Comparison of ENCODE assay signal across 27 cellular contexts in genomic region chr13:41541142-41541938, GRCh38.
DNase-seq lines count a peak whose midpoint lies in the region; ATAC-seq and TF ChIP-seq lines count a peak whose summit lies in the region.
"Had no signal": no experiment of that assay in that cellular context is flagged by ENCODE, and none has a peak within 500 bp of the region (broad histone marks: within the 10 kb centered on the region; RNA-seq: fewer than 3 reads in every experiment).

No MANE protein-coding gene starts in this region.

- H3K36me3 ChIP-seq in psoas muscle (ENCODE audit: insufficient read depth in 1 of 2, low read depth in 1 of 2): no peaks in the 10 kb centered on the region
- H3K36me3 ChIP-seq in uterus: no peaks in the 10 kb centered on the region
- H3K36me3 ChIP-seq: SJCRH30 had no signal

- H3K27ac Mint-ChIP-seq in activated naive CD4-positive, alpha-beta T cell treated with anti-CD3 and anti-CD28 coated beads, Interleukin-2, amount 50 U/mL, for 24 hours: peak overlapping the region; percentile 46
- H3K27ac Mint-ChIP-seq in activated naive CD4-positive, alpha-beta T cell treated with anti-CD3 and anti-CD28 coated beads for 36 hours: no peak overlapping the region
- no peak overlapping the region for H3K27ac Mint-ChIP-seq in activated T-helper 17 cell treated with anti-CD3 and anti-CD28 coated beads, Interleukin-2, amount 50 U/mL, for 72 hours
- H3K27ac Mint-ChIP-seq: B cell had no signal

- H3K36me3 Mint-ChIP-seq in activated naive CD4-positive, alpha-beta T cell treated with anti-CD3 and anti-CD28 coated beads, Interleukin-2, amount 50 U/mL, for 24 hours: peaks cover 7% of the 10 kb centered on the region
- H3K36me3 Mint-ChIP-seq in activated naive CD4-positive, alpha-beta T cell treated with anti-CD3 and anti-CD28 coated beads for 36 hours (ENCODE audit: low read depth): no peaks in the 10 kb centered on the region
- H3K36me3 Mint-ChIP-seq in activated T-helper 17 cell treated with anti-CD3 and anti-CD28 coated beads, Interleukin-2, amount 50 U/mL, for 72 hours (ENCODE audit: low read depth): no peaks in the 10 kb centered on the region
- H3K36me3 Mint-ChIP-seq: CD14-positive monocyte had no signal

- peaks cover 26% of the 10 kb centered on the region for H3K4me1 Mint-ChIP-seq in activated naive CD4-positive, alpha-beta T cell treated with anti-CD3 and anti-CD28 coated beads, Interleukin-2, amount 50 U/mL, for 24 hours
- H3K4me1 Mint-ChIP-seq in activated naive CD4-positive, alpha-beta T cell treated with anti-CD3 and anti-CD28 coated beads for 36 hours (ENCODE audit: low read depth): peaks cover 27% of the 10 kb centered on the region
- peaks cover 16% of the 10 kb centered on the region for H3K4me1 Mint-ChIP-seq in activated T-helper 17 cell treated with anti-CD3 and anti-CD28 coated beads, Interleukin-2, amount 50 U/mL, for 72 hours
- H3K4me1 Mint-ChIP-seq: B cell, CD14-positive monocyte had no signal

- no peaks in the 10 kb centered on the region for H3K4me1 ChIP-seq in psoas muscle
- no peaks in the 10 kb centered on the region for H3K4me1 ChIP-seq in uterus

- DNase-seq in activated naive CD4-positive, alpha-beta T cell treated with anti-CD3 and anti-CD28 coated beads for 36 hours: no peak
- peak; percentile 42 for DNase-seq in midbrain (lab: John Stamatoyannopoulos, UW)
- peak in 4 of 49 donors; percentile 14 to 40 (median 18) for DNase-seq in substantia nigra (lab: John Stamatoyannopoulos, UW)
- no peak for DNase-seq in inferior parietal cortex (ENCODE audit: extremely low spot score)
- no peak for DNase-seq in psoas muscle
- no peak for DNase-seq in uterus
- DNase-seq: GOT3; HCEC 1CT; Kasumi-1; MV-4-11; NCI-H1105; NCI-H146; NCI-H1930; NCI-H446 treated with DMSO at 0.1 percent for 48 hours; NCI-H526; NCI-H82; NK-92 treated with Interleukin-12 subunit alpha and Interleukin-12 subunit beta, amount 100 ng/mL, for 24 hours; PC-9; SJCRH30 had no signal

- H3K9me3 ChIP-seq in psoas muscle: no peaks in the 10 kb centered on the region
- no peaks in the 10 kb centered on the region for H3K9me3 ChIP-seq in uterus

- ATAC-seq in activated T-helper 17 cell treated with anti-CD3 and anti-CD28 coated beads, Interleukin-2, amount 50 U/mL, for 72 hours (replicated peaks): no peak
- ATAC-seq in psoas muscle: no peak
- ATAC-seq: HepG2, K562, Right ventricle myocardium inferior had no signal

- WGBS in psoas muscle, 3 donors: 54 to 70% (median 67%) methylated on average over 9 of the region's 9 CpGs

- TF ChIP-seq CTCF in psoas muscle (IDR thresholded peaks at IDR 0.05): no peak
- no peak for TF ChIP-seq CTCF in uterus (IDR thresholded peaks at IDR 0.05)

- peaks cover 0 to 2% (median 0%) of the 10 kb centered on the region in 3 donors for H3K27me3 ChIP-seq in psoas muscle (ENCODE audit: insufficient read depth in 3 of 3, low read length in 2 of 3)
- no peaks in the 10 kb centered on the region for H3K27me3 ChIP-seq in uterus
- H3K27me3 ChIP-seq: SJCRH30 had no signal

- TF ChIP-seq POLR2A in uterus (IDR thresholded peaks at IDR 0.05): no peak

- intact Hi-C loops in activated naive CD4-positive, alpha-beta T cell treated with anti-CD3 and anti-CD28 coated beads for 36 hours (cut with micrococcal nuclease): no loop called here
- intact Hi-C loops in psoas muscle (cut with DNase I): no loop called here
- intact Hi-C loops in uterus (cut with DNase I; ENCODE audit: low total_unique reads): no loop called here

- H3K27ac ChIP-seq in substantia nigra (ENCODE audit: low read depth, low read length, poor library complexity, severe bottlenecking) (peak overlapping the region; percentile 30), psoas muscle (no peak overlapping the region), uterus (no peak overlapping the region)
- H3K27ac ChIP-seq: 22Rv1, PC-9, SJCRH30 had no signal

- CTCF ChIA-PET in activated naive CD4-positive, alpha-beta T cell treated with anti-CD3 and anti-CD28 coated beads for 36 hours (lab: Charles Lee): no interaction called here

- H3K9me3 Mint-ChIP-seq in activated naive CD4-positive, alpha-beta T cell treated with anti-CD3 and anti-CD28 coated beads, Interleukin-2, amount 50 U/mL, for 24 hours: peaks cover 6% of the 10 kb centered on the region
- peaks cover 4% of the 10 kb centered on the region for H3K9me3 Mint-ChIP-seq in activated naive CD4-positive, alpha-beta T cell treated with anti-CD3 and anti-CD28 coated beads for 36 hours
- H3K9me3 Mint-ChIP-seq in activated T-helper 17 cell treated with anti-CD3 and anti-CD28 coated beads, Interleukin-2, amount 50 U/mL, for 72 hours: no peaks in the 10 kb centered on the region

- H3K4me3 ChIP-seq in psoas muscle (no peak overlapping the region), uterus (no peak overlapping the region)
- H3K4me3 ChIP-seq: K562, PC-9, SJCRH30 had no signal

- no peaks in the 10 kb centered on the region for H3K27me3 Mint-ChIP-seq in activated naive CD4-positive, alpha-beta T cell treated with anti-CD3 and anti-CD28 coated beads, Interleukin-2, amount 50 U/mL, for 24 hours
- no peaks in the 10 kb centered on the region for H3K27me3 Mint-ChIP-seq in activated naive CD4-positive, alpha-beta T cell treated with anti-CD3 and anti-CD28 coated beads for 36 hours (ENCODE audit: low read depth)
- no peaks in the 10 kb centered on the region for H3K27me3 Mint-ChIP-seq in activated T-helper 17 cell treated with anti-CD3 and anti-CD28 coated beads, Interleukin-2, amount 50 U/mL, for 72 hours

- no peak overlapping the region for H3K4me3 Mint-ChIP-seq in activated naive CD4-positive, alpha-beta T cell treated with anti-CD3 and anti-CD28 coated beads, Interleukin-2, amount 50 U/mL, for 24 hours
- H3K4me3 Mint-ChIP-seq in activated naive CD4-positive, alpha-beta T cell treated with anti-CD3 and anti-CD28 coated beads for 36 hours: no peak overlapping the region
- H3K4me3 Mint-ChIP-seq in activated T-helper 17 cell treated with anti-CD3 and anti-CD28 coated beads, Interleukin-2, amount 50 U/mL, for 72 hours: peak overlapping the region; percentile 31
- H3K4me3 Mint-ChIP-seq: B cell, CD14-positive monocyte had no signal
